In the genomic region with DNA sequence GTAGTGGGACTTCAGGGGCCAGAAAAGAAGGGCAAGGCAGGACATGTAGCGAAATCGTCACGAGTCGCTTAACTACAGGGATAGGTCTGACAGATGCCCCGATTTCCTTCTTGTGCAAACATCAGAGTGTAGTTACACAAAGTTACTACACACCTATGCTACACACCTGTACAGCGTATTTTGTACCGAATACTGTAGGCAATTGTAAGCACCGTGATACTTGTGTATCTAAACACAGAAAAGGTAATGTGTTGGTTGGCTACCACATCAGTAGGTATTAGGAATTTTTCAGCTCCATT, we compare ENCODE assay signal across 8 cellular contexts. TPM values are rescaled to one million over a fixed set of nuclear protein-coding genes. Genes with fewer than 3 reads are reported as not detected.
A peak's percentile ranks its signal among the peaks of the same experiment; 100 is the strongest.
DNase-seq lines count a peak whose midpoint lies in the region; ATAC-seq and TF ChIP-seq lines count a peak whose summit lies in the region.

No MANE protein-coding gene starts in this region.

- intact Hi-C loops in PC-9 (cut with micrococcal nuclease; ENCODE audit: unreplicated experiment), result loop anchor here (1.0 to 2.0 kb wide), 4 partner anchors 26 to 276 kb away; partner anchors contain the start of gene FAH

- H3K79me2 ChIP-seq in PC-9 (ENCODE audit: low read depth), result peaks cover 38% of the 10 kb centered on the region

- CTCF ChIA-PET in PC-9 (lab: Charles Lee), result no interaction called here

- no peak for DNase-seq in GM12864 (ENCODE audit: low read depth)
- no peak for DNase-seq in PC-9
- DNase-seq in progenitor cell of endocrine pancreas (ENCODE audit: low spot score, unreplicated experiment), result no peak
- no peak for DNase-seq in putamen (ENCODE audit: low spot score)
- no peak for DNase-seq in NCI-H187 treated with DMSO at 0.1 percent for 48 hours (lab: John Stamatoyannopoulos, UW)

- peaks cover 39% of the 10 kb centered on the region for H3K4me1 ChIP-seq in PC-9 (replicated peaks; ENCODE audit: insufficient read depth)
- H3K4me1 ChIP-seq in esophagus (ENCODE audit: control insufficient read depth in 2 of 2, insufficient read depth in 2 of 2, low read length in 1 of 2), result peaks cover 0 to 1% of the 10 kb centered on the region in 2 donors

- peak overlapping the region; percentile 65 for H3K4me3 ChIP-seq in GM12864 (ENCODE audit: low read depth, low read length)
- peak overlapping the region; percentile 70 for H3K4me3 ChIP-seq in PC-9
- H3K4me3 ChIP-seq in esophagus (ENCODE audit: low read depth in 1 of 2, low read length in 2 of 2), result peak overlapping the region; percentile 71 to 77

- no peaks in the 10 kb centered on the region for H3K27me3 ChIP-seq in PC-9 (ENCODE audit: insufficient read depth, low read depth)
- no peaks in the 10 kb centered on the region for H3K27me3 ChIP-seq in esophagus (ENCODE audit: control insufficient read depth in 1 of 2, insufficient read depth in 2 of 2, low read length in 2 of 2)

- H3K9me3 ChIP-seq in PC-9 (ENCODE audit: insufficient read depth, low read depth) (no peaks in the 10 kb centered on the region), esophagus (ENCODE audit: control insufficient read depth in 2 of 2, insufficient read depth in 1 of 2, low read depth in 1 of 2, low read length in 1 of 2) (no peaks in the 10 kb centered on the region)

- H3K4me3 Mint-ChIP-seq in progenitor cell of endocrine pancreas (ENCODE audit: low read depth), result peak overlapping the region; percentile 99

- peak overlapping the region; percentile 97 for H3K27ac Mint-ChIP-seq in progenitor cell of endocrine pancreas

- ATAC-seq in GM21515 (IDR thresholded peaks at IDR 0.05; ENCODE audit: unreplicated experiment) (no peak), HG03442 (IDR thresholded peaks at IDR 0.05; ENCODE audit: unreplicated experiment) (no peak)

- H4K20me1 ChIP-seq in PC-9 (ENCODE audit: insufficient read depth), result no peaks in the 10 kb centered on the region

- H3K36me3 Mint-ChIP-seq in progenitor cell of endocrine pancreas (ENCODE audit: insufficient read depth), result peaks cover 4% of the 10 kb centered on the region

- no peaks in the 10 kb centered on the region for H3K36me3 ChIP-seq in PC-9 (ENCODE audit: low read depth)
- no peaks in the 10 kb centered on the region for H3K36me3 ChIP-seq in esophagus (ENCODE audit: control insufficient read depth in 2 of 2, insufficient read depth in 2 of 2, low read length in 1 of 2)

- no peaks in the 10 kb centered on the region for H3K9me3 Mint-ChIP-seq in progenitor cell of endocrine pancreas (ENCODE audit: low read depth)

- peaks cover 15% of the 10 kb centered on the region for H3K4me1 Mint-ChIP-seq in progenitor cell of endocrine pancreas (ENCODE audit: low read depth)

- no peaks in the 10 kb centered on the region for H3K27me3 Mint-ChIP-seq in progenitor cell of endocrine pancreas

- H3K27ac ChIP-seq in PC-9, result peak overlapping the region; percentile 79
- H3K27ac ChIP-seq in esophagus (ENCODE audit: low read depth in 2 of 2, low read length in 1 of 2), result peak overlapping the region; percentile 88 to 93

- H3F3A ChIP-seq in PC-9 (ENCODE audit: insufficient read depth, low read depth), result peaks cover 10% of the 10 kb centered on the region; the same call in 1 of the 2 replicates

- peak overlapping the region; percentile 87 for H2AFZ ChIP-seq in PC-9

- TF ChIP-seq CTCF in GM12864 (IDR thresholded peaks at IDR 0.05; ENCODE audit: low read depth, low read length, missing control alignments), result no peak
- no peak for TF ChIP-seq CTCF in PC-9 (conservative IDR thresholded peaks at IDR 0.05)
- TF ChIP-seq CTCF in progenitor cell of endocrine pancreas (IDR thresholded peaks at IDR 0.05; ENCODE audit: unreplicated experiment), result no peak

- POLR2A ChIA-PET in PC-9 (lab: Charles Lee; ENCODE audit: unreplicated experiment), result no interaction called here

- WGBS in esophagus, 2 donors, result 6 to 17% methylated on average over 8 of the region's 8 CpGs

- H3K4me2 ChIP-seq in PC-9, result peak overlapping the region; percentile 88

- BruUV-seq in PC-9 (replicated peaks; lab: Mats Ljungman, UMichigan), result TSS peak; percentile 96

- no peaks in the 10 kb centered on the region; the same call in 1 of the 2 replicates for H3K9me2 ChIP-seq in PC-9 (ENCODE audit: insufficient read depth)

RNA-seq across cellular contexts. Expression of gene MTHFS, which starts 0.5 kb away (rescaled TPM):
- total RNA-seq in PC-9 (2021) (27.1 and 33.6 TPM in 2 replicates), progenitor cell of endocrine pancreas (33.3 and 33.6 TPM in 2 replicates)
- polyA plus RNA-seq in esophagus, result 10 to 100 TPM; 17.1 to 32.8 TPM
